ENCODE assay signal across 21 cellular contexts in genomic region chr14:87113286-87113685, GRCh38.
"Had no signal": no experiment of that assay in that cellular context is flagged by ENCODE, and none has a peak within 500 bp of the region (broad histone marks: within the 10 kb centered on the region; RNA-seq: fewer than 3 reads in every experiment).

No MANE protein-coding gene starts in this region.

- H3K27ac Mint-ChIP-seq: activated naive CD4-positive, alpha-beta T cell treated with anti-CD3 and anti-CD28 coated beads for 36 hours; activated naive CD8-positive, alpha-beta T cell treated with anti-CD3 and anti-CD28 coated beads, Interleukin-2, amount 50 U/mL, for 24 hours; activated T-helper 2 cell treated with anti-CD3 and anti-CD28 coated beads, Interferon-gamma antibody, Interleukin-2, Interleukin-4, amounts not matched to agents 10 μg/mL and 5 μg/mL and 100 μg/mL, durations not matched to agents 14 hours and 24 hours and 36 hours; dendritic cell treated with granulocyte-macrophage colony-stimulating factor and Interleukin-4, amounts not matched to agents 40 ng/mL and 50 ng/mL, for 4 days; naive thymus-derived CD4-positive, alpha-beta T cell; stimulated activated naive B cell treated with anti-CD40 and anti-IgM and Interleukin-4, amounts not matched to agents 10 μg/mL and 1 μg/mL and 100 μg/mL, for 72 hours had no signal

- H3K4me3 ChIP-seq: ascending aorta, breast epithelium, gastrocnemius medialis, left lung, thyroid gland, uterus had no signal

- H3K4me3 Mint-ChIP-seq: activated naive CD4-positive, alpha-beta T cell treated with anti-CD3 and anti-CD28 coated beads for 36 hours; activated naive CD8-positive, alpha-beta T cell treated with anti-CD3 and anti-CD28 coated beads, Interleukin-2, amount 50 U/mL, for 24 hours; dendritic cell treated with granulocyte-macrophage colony-stimulating factor and Interleukin-4, amounts not matched to agents 40 ng/mL and 50 ng/mL, for 4 days; naive thymus-derived CD4-positive, alpha-beta T cell; stimulated activated naive B cell treated with anti-CD40 and anti-IgM and Interleukin-4, amounts not matched to agents 10 μg/mL and 1 μg/mL and 100 μg/mL, for 72 hours had no signal

- H3K27me3 Mint-ChIP-seq: dendritic cell treated with granulocyte-macrophage colony-stimulating factor and Interleukin-4, amounts not matched to agents 40 ng/mL and 50 ng/mL, for 4 days; stimulated activated naive B cell treated with anti-CD40 and anti-IgM and Interleukin-4, amounts not matched to agents 10 μg/mL and 1 μg/mL and 100 μg/mL, for 72 hours had no signal

- DNase-seq: activated CD4-positive, alpha-beta T cell treated with anti-CD3 and anti-CD28 coated beads, Interleukin-2, amount 50 U/mL, for 48 hours; activated naive CD4-positive, alpha-beta T cell treated with anti-CD3 and anti-CD28 coated beads for 36 hours; activated naive CD8-positive, alpha-beta T cell treated with anti-CD3 and anti-CD28 coated beads, Interleukin-2, amount 50 U/mL, for 24 hours; cerebellar nuclear complex; effector memory CD4-positive, alpha-beta T cell; gastrocnemius medialis; left lung; mammary epithelial cell; naive thymus-derived CD4-positive, alpha-beta T cell; retina; stimulated activated CD4-positive, alpha-beta T cell treated with anti-CD3 and anti-CD28 coated beads, Interleukin-2, amount 100 ng/mL, for 48 hours; stimulated activated naive B cell treated with anti-CD40 and anti-IgM and Interleukin-4, amounts not matched to agents 10 μg/mL and 1 μg/mL and 100 μg/mL, for 72 hours; T1000; thyroid gland; uterus had no signal

- H3K27ac ChIP-seq: ascending aorta, breast epithelium, gastrocnemius medialis, left lung, neutrophil, thyroid gland, uterus had no signal

- H3K4me1 Mint-ChIP-seq: activated naive CD8-positive, alpha-beta T cell treated with anti-CD3 and anti-CD28 coated beads, Interleukin-2, amount 50 U/mL, for 24 hours; naive thymus-derived CD4-positive, alpha-beta T cell; stimulated activated naive B cell treated with anti-CD40 and anti-IgM and Interleukin-4, amounts not matched to agents 10 μg/mL and 1 μg/mL and 100 μg/mL, for 72 hours had no signal

- H3K36me3 ChIP-seq: ascending aorta, breast epithelium, gastrocnemius medialis, left lung, neutrophil, thyroid gland, uterus had no signal

- H3K9me3 ChIP-seq: ascending aorta, breast epithelium, gastrocnemius medialis, left lung, neutrophil, thyroid gland, uterus had no signal

- H3K36me3 Mint-ChIP-seq: naive thymus-derived CD4-positive, alpha-beta T cell; stimulated activated naive B cell treated with anti-CD40 and anti-IgM and Interleukin-4, amounts not matched to agents 10 μg/mL and 1 μg/mL and 100 μg/mL, for 72 hours had no signal

- FAIRE-seq: islet of Langerhans had no signal

- ATAC-seq: activated naive CD8-positive, alpha-beta T cell treated with anti-CD3 and anti-CD28 coated beads, Interleukin-2, amount 50 U/mL, for 24 hours; gastrocnemius medialis; left lung; naive thymus-derived CD4-positive, alpha-beta T cell; stimulated activated naive B cell treated with anti-CD40 and anti-IgM and Interleukin-4, amounts not matched to agents 10 μg/mL and 1 μg/mL and 100 μg/mL, for 72 hours had no signal

- H3K4me1 ChIP-seq: ascending aorta, breast epithelium, gastrocnemius medialis, left lung, thyroid gland, uterus had no signal

- H3K27me3 ChIP-seq: ascending aorta, breast epithelium, gastrocnemius medialis, left lung, neutrophil, thyroid gland, uterus had no signal
